7 cellular contexts compared by ENCODE assay signal in the genomic region with DNA sequence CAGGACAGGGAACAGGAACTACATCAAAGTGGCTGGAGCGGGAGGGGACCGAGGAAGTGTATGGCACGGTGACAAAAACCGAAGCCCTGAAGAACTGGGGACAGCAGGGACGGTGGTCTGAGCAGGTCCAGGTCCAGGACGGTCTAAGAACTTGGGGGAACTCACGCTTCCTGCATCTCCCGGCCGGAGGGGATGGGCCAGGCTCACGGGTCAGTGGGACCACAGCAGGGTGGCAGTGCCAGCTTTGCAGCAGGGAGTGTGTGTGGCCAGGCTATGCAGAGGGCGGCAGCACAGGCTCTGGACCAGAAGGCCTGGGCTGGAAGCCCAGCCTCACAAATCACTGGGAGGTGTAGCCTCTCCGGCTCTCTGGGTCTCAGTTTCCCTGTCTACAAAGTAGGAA.
"Had no signal": no experiment of that assay in that cellular context is flagged by ENCODE, and none has a peak within 500 bp of the region (broad histone marks: within the 10 kb centered on the region; RNA-seq: fewer than 3 reads in every experiment).

No MANE protein-coding gene starts in this region.

- FAIRE-seq: K562 had no signal

- H3K9me3 Mint-ChIP-seq: GM23338, H9 had no signal

- H3K4me1 Mint-ChIP-seq: GM23338, H9 had no signal

- H2AFZ ChIP-seq: GM23338 had no signal

- H3K4me3 ChIP-seq: GM23338, K562 had no signal

- DNase-seq: H9, HCEC 1CT, IMR-90, KG1 had no signal

- H3K4me2 ChIP-seq: GM23338 had no signal

- H3K27ac ChIP-seq: HL-60 had no signal

- ATAC-seq: GM23338, K562 had no signal

- H3K4me3 Mint-ChIP-seq: GM23338, H9 had no signal
